12 cellular contexts compared by ENCODE assay signal in the genomic region with DNA sequence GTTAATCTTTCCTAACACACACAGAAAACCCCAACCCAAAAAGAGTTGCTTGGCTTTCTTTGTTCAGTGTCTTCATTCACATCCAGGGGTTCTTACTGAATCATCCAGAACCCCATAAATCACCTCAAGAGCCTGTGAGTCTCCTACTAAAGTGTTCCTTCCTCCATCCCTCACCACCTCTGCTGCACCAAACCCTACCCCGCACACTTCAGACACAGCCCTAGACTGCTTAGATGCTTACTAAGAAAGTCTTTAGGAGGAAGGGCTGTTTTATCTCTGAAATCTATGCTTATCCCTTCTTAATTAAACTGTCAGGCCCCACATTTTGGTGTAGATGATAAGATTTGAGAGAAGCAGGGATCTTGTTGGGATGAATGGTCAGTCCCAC.
DNase-seq lines count a peak whose midpoint lies in the region; ATAC-seq and TF ChIP-seq lines count a peak whose summit lies in the region.
"Had no signal": no experiment of that assay in that cellular context is flagged by ENCODE, and none has a peak within 500 bp of the region (broad histone marks: within the 10 kb centered on the region; RNA-seq: fewer than 3 reads in every experiment).

No MANE protein-coding gene starts in this region.

- CTCF ChIA-PET in HCT116 (lab: Charles Lee) = no interaction called here

- no TSS peak for BruUV-seq in HCT116 (replicated peaks; lab: Mats Ljungman, UMichigan)

- no peak overlapping the region for H2AFZ ChIP-seq in HCT116 (ENCODE audit: low read depth, low read length, poor library complexity, severe bottlenecking)

- no peak for ATAC-seq in HCT116
- no peak for ATAC-seq in HG03097 (IDR thresholded peaks at IDR 0.05; ENCODE audit: low FRiP score, unreplicated experiment)

- RAD21 ChIA-PET in HCT116 (lab: Charles Lee; ENCODE audit: low non-redundant PET in 1 of 2, low total read pairs in 2 of 2, uncharacterized antibody in 2 of 2, unreplicated experiment in 2 of 2) = no interaction called here

- peaks cover 0 to 4% (median 0%) of the 10 kb centered on the region in 11 experiments; a peak in 1 of 22 replicates for H3K9me3 ChIP-seq in BLaER1 treated with 17β-estradiol and CSF1 and Interleukin-3, amounts not matched to agents 10 nM and 100 nM (replicated peaks in 1 of 11)
- H3K9me3 ChIP-seq in HCT116 (ENCODE audit: control insufficient read depth in 1 of 2, insufficient read depth in 1 of 2, low read depth in 1 of 2, low read length in 2 of 2) (no peaks in the 10 kb centered on the region), esophagus squamous epithelium (no peaks in the 10 kb centered on the region), prostate gland (no peaks in the 10 kb centered on the region)

- DNase-seq in HCT116 (ENCODE audit: low read depth, low spot score) (no peak), esophagus squamous epithelium (lab: John Stamatoyannopoulos, UW) (no peak), prostate gland (ENCODE audit: low spot score) (no peak), HUDEP-2 (lab: John Stamatoyannopoulos, UW; ENCODE audit: unreplicated experiment in 76 of 76) (no peak), NCI-H524 treated with DMSO at 0.1 percent for 48 hours (lab: John Stamatoyannopoulos, UW) (no peak), NCI-H1417 treated with DMSO at 0.1 percent for 48 hours (lab: John Stamatoyannopoulos, UW) (no peak)
- DNase-seq: activated CD4-positive, alpha-beta T cell treated with anti-CD3 and anti-CD28 coated beads for 48 hours; effector memory CD4-positive, alpha-beta T cell; NCI-H1105 treated with DMSO at 0.1 percent for 48 hours; NK-92 treated with Interleukin-12 subunit alpha and Interleukin-12 subunit beta, amount 100 ng/mL, for 24 hours had no signal

- H3K9me2 ChIP-seq in HCT116 (ENCODE audit: insufficient read depth) = no peaks in the 10 kb centered on the region

- peaks cover 7 to 34% (median 10%) of the 10 kb centered on the region in 10 experiments; a peak in 19 of 20 replicates for H3K4me1 ChIP-seq in BLaER1 treated with 17β-estradiol and CSF1 and Interleukin-3, amounts not matched to agents 10 nM and 100 nM
- H3K4me1 ChIP-seq in HCT116 (ENCODE audit: control insufficient read depth in 1 of 2, insufficient read depth in 2 of 2, low read length in 2 of 2) = peaks cover 46 to 58% of the 10 kb centered on the region in 2 experiments
- H3K4me1 ChIP-seq in esophagus squamous epithelium = peaks cover 0 to 11% (median 0%) of the 10 kb centered on the region in 3 donors
- H3K4me1 ChIP-seq in prostate gland (replicated peaks) = peaks cover 10% of the 10 kb centered on the region

- 75 to 80% methylated on average over 1 of the region's 1 CpG for WGBS in esophagus squamous epithelium, 2 donors
- 42% methylated on average over 1 of the region's 1 CpG for WGBS in prostate gland

- no peak overlapping the region for H3K4me3 ChIP-seq in BLaER1 treated with 17β-estradiol and CSF1 and Interleukin-3, amounts not matched to agents 10 nM and 100 nM
- H3K4me3 ChIP-seq in HCT116 (replicated peaks in 1 of 2; ENCODE audit: low read depth in 1 of 2, low read length in 2 of 2) = no peak overlapping the region
- H3K4me3 ChIP-seq in esophagus squamous epithelium = no peak overlapping the region
- no peak overlapping the region for H3K4me3 ChIP-seq in prostate gland

- H4K20me1 ChIP-seq in BLaER1 treated with 17β-estradiol and CSF1 and Interleukin-3, amounts not matched to agents 10 nM and 100 nM = no peaks in the 10 kb centered on the region
- H4K20me1 ChIP-seq in HCT116 (ENCODE audit: insufficient read depth) = no peaks in the 10 kb centered on the region

- H3K79me2 ChIP-seq in HCT116 (ENCODE audit: insufficient read depth, low read length) = no peaks in the 10 kb centered on the region

- peak overlapping the region in 2 of 11 experiments; percentile 2 to 37; a peak in 2 of 22 replicates for H3K27ac ChIP-seq in BLaER1 treated with 17β-estradiol and CSF1 and Interleukin-3, amounts not matched to agents 10 nM and 100 nM
- H3K27ac ChIP-seq in HCT116 (ENCODE audit: low read depth, low read length) (peak overlapping the region; percentile 78), esophagus squamous epithelium (peak overlapping the region in 3 of 4 donors; percentile 42 to 64 (median 54)), prostate gland (peak overlapping the region; percentile 69 to 77)

- no peaks in the 10 kb centered on the region for H3K36me3 ChIP-seq in BLaER1 treated with 17β-estradiol and CSF1 and Interleukin-3, amounts not matched to agents 10 nM and 100 nM
- H3K36me3 ChIP-seq in HCT116 (ENCODE audit: control insufficient read depth in 1 of 2, insufficient read depth in 2 of 2, low read length in 2 of 2) (no peaks in the 10 kb centered on the region; a peak in 1 of 4 replicates), esophagus squamous epithelium (no peaks in the 10 kb centered on the region), prostate gland (no peaks in the 10 kb centered on the region)

- no peak for TF ChIP-seq POLR2A in HCT116 (IDR thresholded peaks at IDR 0.05; ENCODE audit: borderline replicate concordance, extremely low read depth, insufficient read depth, insufficient read length)
- TF ChIP-seq POLR2A in esophagus squamous epithelium (IDR thresholded peaks at IDR 0.05) = no peak
- no peak for TF ChIP-seq POLR2A in prostate gland (IDR thresholded peaks at IDR 0.05)

- H3K9ac ChIP-seq in BLaER1 treated with 17β-estradiol and CSF1 and Interleukin-3, amounts not matched to agents 10 nM and 100 nM = no peak overlapping the region
- H3K9ac ChIP-seq in HCT116 (ENCODE audit: low read length) = peak overlapping the region; percentile 60

- POLR2A ChIA-PET in HCT116 (lab: Charles Lee) = interaction anchor here (2.4 kb wide), 1 partner anchor 18 kb away, joined by 8 read pairs; no protein-coding TSS in a partner anchor

- no peaks in the 10 kb centered on the region for H3K27me3 ChIP-seq in BLaER1 treated with 17β-estradiol and CSF1 and Interleukin-3, amounts not matched to agents 10 nM and 100 nM
- H3K27me3 ChIP-seq in HCT116 (ENCODE audit: insufficient read depth, low read length) (no peaks in the 10 kb centered on the region), esophagus squamous epithelium (no peaks in the 10 kb centered on the region), prostate gland (replicated peaks; ENCODE audit: insufficient read depth) (no peaks in the 10 kb centered on the region)

- H3K4me2 ChIP-seq in BLaER1 treated with 17β-estradiol and CSF1 and Interleukin-3, amounts not matched to agents 10 nM and 100 nM = peak overlapping the region; percentile 16 to 56 (median 39); a peak in 20 of 22 replicates
- peak overlapping the region; percentile 68; the same call in 1 of the 2 replicates for H3K4me2 ChIP-seq in HCT116 (ENCODE audit: low read length)

- intact Hi-C loops in HCT116 (cut with micrococcal nuclease) (no loop called here), esophagus squamous epithelium (cut with DNase I) (no loop called here), prostate gland (cut with DNase I) (no loop called here)

- TF ChIP-seq CTCF in HCT116 (IDR thresholded peaks at IDR 0.05 in 2 of 3, conservative IDR thresholded peaks at IDR 0.05 in 1 of 3; ENCODE audit: borderline replicate concordance in 1 of 3, insufficient read depth in 1 of 3, low read depth in 2 of 3, low read length in 2 of 3) = no peak
- no peak for TF ChIP-seq CTCF in esophagus squamous epithelium (IDR thresholded peaks at IDR 0.05)
- no peak for TF ChIP-seq CTCF in prostate gland (IDR thresholded peaks at IDR 0.05)

- TF ChIP-seq RAD21 in HCT116 (IDR thresholded peaks at IDR 0.05; ENCODE audit: low read depth) = no peak

TF ChIP-seq in HCT116, 20 proteins besides CTCF, POLR2A, EP300 and RAD21 (continues in another document):
- TF ChIP-seq, protein P1, sequence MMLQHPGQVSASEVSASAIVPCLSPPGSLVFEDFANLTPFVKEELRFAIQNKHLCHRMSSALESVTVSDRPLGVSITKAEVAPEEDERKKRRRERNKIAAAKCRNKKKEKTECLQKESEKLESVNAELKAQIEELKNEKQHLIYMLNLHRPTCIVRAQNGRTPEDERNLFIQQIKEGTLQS (IDR thresholded peaks at IDR 0.05) = no peak
- TF ChIP-seq, protein P2, sequence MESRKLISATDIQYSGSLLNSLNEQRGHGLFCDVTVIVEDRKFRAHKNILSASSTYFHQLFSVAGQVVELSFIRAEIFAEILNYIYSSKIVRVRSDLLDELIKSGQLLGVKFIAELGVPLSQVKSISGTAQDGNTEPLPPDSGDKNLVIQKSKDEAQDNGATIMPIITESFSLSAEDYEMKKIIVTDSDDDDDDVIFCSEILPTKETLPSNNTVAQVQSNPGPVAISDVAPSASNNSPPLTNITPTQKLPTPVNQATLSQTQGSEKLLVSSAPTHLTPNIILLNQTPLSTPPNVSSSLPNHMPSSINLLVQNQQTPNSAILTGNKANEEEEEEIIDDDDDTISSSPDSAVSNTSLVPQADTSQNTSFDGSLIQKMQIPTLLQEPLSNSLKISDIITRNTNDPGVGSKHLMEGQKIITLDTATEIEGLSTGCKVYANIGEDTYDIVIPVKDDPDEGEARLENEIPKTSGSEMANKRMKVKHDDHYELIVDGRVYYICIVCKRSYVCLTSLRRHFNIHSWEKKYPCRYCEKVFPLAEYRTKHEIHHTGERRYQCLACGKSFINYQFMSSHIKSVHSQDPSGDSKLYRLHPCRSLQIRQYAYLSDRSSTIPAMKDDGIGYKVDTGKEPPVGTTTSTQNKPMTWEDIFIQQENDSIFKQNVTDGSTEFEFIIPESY (IDR thresholded peaks at IDR 0.05; ENCODE audit: extremely low read depth, insufficient replicate concordance, low read length) = no peak
- no peak for TF ChIP-seq CEBPB (IDR thresholded peaks at IDR 0.05; ENCODE audit: low read depth)
- TF ChIP-seq ZFX (IDR thresholded peaks at IDR 0.05) = no peak
- no peak for TF ChIP-seq TCF7L2 (IDR thresholded peaks at IDR 0.05; ENCODE audit: borderline replicate concordance, extremely low read depth, insufficient read depth, insufficient read length)
- no peak for TF ChIP-seq EZH2 (IDR thresholded peaks at IDR 0.05)
- no peak for TF ChIP-seq SIN3A (IDR thresholded peaks at IDR 0.05; ENCODE audit: low read depth)
- TF ChIP-seq EZH2phosphoT487 (IDR thresholded peaks at IDR 0.05; ENCODE audit: borderline replicate concordance) = no peak
